Comparison of ENCODE assay signal across 8 cellular contexts in genomic region chr4:10006604-10007435, GRCh38. TPM values are rescaled to one million over a fixed set of nuclear protein-coding genes. Genes with fewer than 3 reads are reported as not detected.
A peak's percentile ranks its signal among the peaks of the same experiment; 100 is the strongest.
DNase-seq lines count a peak whose midpoint lies in the region; ATAC-seq and TF ChIP-seq lines count a peak whose summit lies in the region.

No MANE protein-coding gene starts in this region.

- no peak for TF ChIP-seq CTCF in C4-2B (conservative IDR thresholded peaks at IDR 0.05)
- TF ChIP-seq CTCF in Panc1 (IDR thresholded peaks at IDR 0.05), result no peak

- H3K79me1 ChIP-seq in neuronal stem cell (ENCODE audit: low read depth, low read length), result no peaks in the 10 kb centered on the region

- in situ Hi-C loops in GM23248 (cut with MboI) (no loop called here), Panc1 (cut with HindIII; ENCODE audit: low pct_unique_long_range_greater_than_20kb, low sequenced_read_pairs) (no loop called here)

- H2BK5ac ChIP-seq in neuronal stem cell (ENCODE audit: low read length), result no peak overlapping the region

- no peaks in the 10 kb centered on the region for H4K20me1 ChIP-seq in GM23248 (ENCODE audit: insufficient read depth)

- no peak overlapping the region for H3K14ac ChIP-seq in neuronal stem cell (ENCODE audit: low read length)

- 38 to 43% methylated on average over 11 of the region's 11 CpGs for WGBS in GM23248 (ENCODE audit: low coverage in 1 of 2, low lambda C conversion rate in 2 of 2, missing lambda C conversion rate in 2 of 2), 2 experiments
- WGBS in neuronal stem cell (ENCODE audit: extremely low coverage in 2 of 2, insufficient read length in 2 of 2, insufficient replicate concordance in 1 of 2), 2 donors, result no CpG with 5 or more reads among the region's 11 CpGs

- H3K27ac ChIP-seq in C4-2B (peak overlapping the region; percentile 95), GM23248 (no peak overlapping the region), Panc1 (ENCODE audit: low read length) (peak overlapping the region; percentile 85), neuronal stem cell (replicated peaks; ENCODE audit: low read length) (no peak overlapping the region)

- H3K36me3 ChIP-seq in GM23248 (ENCODE audit: low read depth) (no peaks in the 10 kb centered on the region), Panc1 (ENCODE audit: control insufficient read depth, insufficient read depth, low read length) (no peaks in the 10 kb centered on the region), neuronal stem cell (replicated peaks in 1 of 2; ENCODE audit: control insufficient read depth in 2 of 2, insufficient read depth in 2 of 2, low read length in 2 of 2) (no peaks in the 10 kb centered on the region)

- no peak overlapping the region for H2AK5ac ChIP-seq in neuronal stem cell (ENCODE audit: low read depth, low read length)

- H3F3A ChIP-seq in GM23248 (ENCODE audit: insufficient read depth), result peaks cover 10% of the 10 kb centered on the region; the same call in 1 of the 2 replicates

- POLR2A ChIA-PET in Panc1 (lab: Charles Lee), result no interaction called here

- DNase-seq in GM23248, result peak; percentile 51
- no peak for DNase-seq in Panc1 (ENCODE audit: low read depth, low spot score)
- no peak for DNase-seq in left cardiac atrium
- peak; percentile 36 for DNase-seq in stromal cell of bone marrow (ENCODE audit: low read depth)
- no peak for DNase-seq in globus pallidus (ENCODE audit: low spot score)
- DNase-seq in neuronal stem cell (ENCODE audit: low spot score), result no peak
- no peak for DNase-seq in activated CD8-positive, alpha-beta memory T cell treated with anti-CD3 and anti-CD28 coated beads for 24 hours

- no peak overlapping the region for H3K18ac ChIP-seq in neuronal stem cell (ENCODE audit: low read length)

- ATAC-seq in Panc1 (peak; percentile 77), left cardiac atrium (peak; percentile 49 to 68)

- H3K4me2 ChIP-seq in GM23248 (ENCODE audit: unreplicated experiment), result peak overlapping the region; percentile 9
- H3K4me2 ChIP-seq in neuronal stem cell (ENCODE audit: insufficient read depth, low read length, poor library complexity, severe bottlenecking), result no peak overlapping the region

- no peak overlapping the region for H2BK12ac ChIP-seq in neuronal stem cell (ENCODE audit: low read length)

- no peaks in the 10 kb centered on the region for H3K9me2 ChIP-seq in GM23248 (ENCODE audit: insufficient read depth)

- H3K9ac ChIP-seq in GM23248 (no peak overlapping the region), neuronal stem cell (ENCODE audit: low read depth, low read length, poor library complexity) (no peak overlapping the region)

- H2AFZ ChIP-seq in GM23248 (no peak overlapping the region), neuronal stem cell (ENCODE audit: low read length) (no peak overlapping the region)

- H3K27me3 ChIP-seq in GM23248 (replicated peaks; ENCODE audit: insufficient read depth) (no peaks in the 10 kb centered on the region), Panc1 (ENCODE audit: control insufficient read depth, insufficient read depth, low read length) (no peaks in the 10 kb centered on the region), neuronal stem cell (ENCODE audit: control insufficient read depth in 3 of 3, insufficient read depth in 3 of 3, low read depth in 1 of 3, low read length in 3 of 3) (peaks cover 0 to 20% (median 0%) of the 10 kb centered on the region in 3 experiments)

- H3K9me3 ChIP-seq in GM23248 (ENCODE audit: low read depth) (no peaks in the 10 kb centered on the region), Panc1 (ENCODE audit: control insufficient read depth, insufficient read depth, low read depth, low read length) (no peaks in the 10 kb centered on the region), neuronal stem cell (replicated peaks in 1 of 2; ENCODE audit: control insufficient read depth in 2 of 2, insufficient read depth in 1 of 2, low read depth in 1 of 2, low read length in 2 of 2) (no peaks in the 10 kb centered on the region)

- H3K79me2 ChIP-seq in GM23248 (ENCODE audit: insufficient read depth), result no peaks in the 10 kb centered on the region

- H3K4me3 ChIP-seq in GM23248 (no peak overlapping the region), Panc1 (ENCODE audit: low read depth in 2 of 2, low read length in 2 of 2) (peak overlapping the region in 1 of 2 experiments; percentile 49; a peak in 2 of 4 replicates), neuronal stem cell (ENCODE audit: low read length in 2 of 2) (no peak overlapping the region)

- H2BK120ac ChIP-seq in neuronal stem cell (ENCODE audit: low read depth, low read length), result no peak overlapping the region

- intact Hi-C loops in Panc1 (cut with micrococcal nuclease; ENCODE audit: unreplicated experiment), result no loop called here
- intact Hi-C loops in left cardiac atrium (cut with DNase I), result no loop called here

- TSS peak; percentile 83 for BruUV-seq in Panc1 (replicated peaks; lab: Mats Ljungman, UMichigan)

- H4K8ac ChIP-seq in neuronal stem cell (ENCODE audit: low read depth, low read length), result no peak overlapping the region

- no peak overlapping the region for H4K91ac ChIP-seq in neuronal stem cell (ENCODE audit: low read depth, low read length, poor library complexity)

- CTCF ChIA-PET in Panc1 (lab: Charles Lee), result interaction anchor here (1.2 kb wide), 1 partner anchor 9 kb away, joined by 4 read pairs; no protein-coding TSS in a partner anchor

- H3K23ac ChIP-seq in neuronal stem cell (ENCODE audit: low read depth, low read length, poor library complexity), result no peak overlapping the region

- H3K4me1 ChIP-seq in GM23248 (ENCODE audit: insufficient read depth) (peaks cover 23% of the 10 kb centered on the region), Panc1 (ENCODE audit: control insufficient read depth, insufficient read depth, low read length) (peaks cover 37% of the 10 kb centered on the region), neuronal stem cell (ENCODE audit: control insufficient read depth in 2 of 2, insufficient read depth in 1 of 2, low read depth in 1 of 2, low read length in 2 of 2) (peaks cover 0 to 6% of the 10 kb centered on the region in 2 donors)

- H3K4ac ChIP-seq in neuronal stem cell (ENCODE audit: low read length), result no peak overlapping the region

- H2BK15ac ChIP-seq in neuronal stem cell (ENCODE audit: low read length), result no peak overlapping the region

RNA-seq across cellular contexts. Expression of gene SLC2A9, which starts 14.5 kb away (rescaled TPM):
- total RNA-seq in GM23248 (2014; rRNA removed; shearing (Covaris generic)), result 0.25 and 2.8 TPM in 2 replicates
- polyA plus RNA-seq in GM23248 (2016; fragmentation: Nextera tagmentation; extraction: Ambion mirVana), result 3.5 and 3.8 TPM in 2 replicates
- total RNA-seq in Panc1 (2021; ENCODE audit: unreplicated experiment) (3.5 TPM), left cardiac atrium (10 to 100 TPM; 10.3 to 12.4 TPM)
- 3.5 TPM for polyA plus RNA-seq in Panc1 (2012; ENCODE audit: insufficient read length)
- polyA plus RNA-seq in neuronal stem cell (2013, experiment 1 of 2), result 0.06 TPM
- polyA plus RNA-seq in neuronal stem cell (2013, experiment 2 of 2), result 0.17 TPM

Comparison
In these comparisons a context has a peak if more than half of its experiments do, and no peak if none do; other contexts are left out.
1. H3K27ac ChIP-seq: peak in C4-2B (single experiment) and Panc1 (single experiment); none in GM23248 (single experiment) and neuronal stem cell (single experiment).
2. DNase-seq: peak in GM23248 (single experiment) and stromal cell of bone marrow (single experiment); none in Panc1 (single experiment), left cardiac atrium (single experiment), globus pallidus (single experiment), neuronal stem cell (single experiment) and activated CD8-positive, alpha-beta memory T cell treated with anti-CD3 and anti-CD28 coated beads for 24 hours (single experiment).